In genomic region chr3:37216597-37217097, GRCh38 we compare ENCODE assay signal across 15 cellular contexts.
"Had no signal": no experiment of that assay in that cellular context is flagged by ENCODE, and none has a peak within 500 bp of the region (broad histone marks: within the 10 kb centered on the region; RNA-seq: fewer than 3 reads in every experiment).

No MANE protein-coding gene starts in this region.

- H3K9me3 Mint-ChIP-seq: neural progenitor cell, WTC11 had no signal

- DNase-seq: activated CD8-positive, alpha-beta memory T cell treated with anti-CD3 and anti-CD28 coated beads, Interleukin-2, amount 50 U/mL, for 4 hours; effector CD8-positive, alpha-beta T cell; gastrocnemius medialis; heart right ventricle; kidney; left ventricle myocardium superior; mesendoderm; ovary; SK-N-SH; stimulated activated CD4-positive, alpha-beta T cell treated with anti-CD3 and anti-CD28 coated beads, Interleukin-4, amount 100 ng/mL, for 1 hour; stimulated activated CD8-positive, alpha-beta memory T cell treated with anti-CD3 and anti-CD28 coated beads, Interleukin-4, amount 100 ng/mL, for 48 hours had no signal

- H3K4me3 ChIP-seq: cardiac muscle cell, coronary artery, gastrocnemius medialis, heart right ventricle, neural progenitor cell, ovary had no signal

- H3K27ac Mint-ChIP-seq: neural progenitor cell, WTC11 had no signal

- H3K36me3 Mint-ChIP-seq: neural progenitor cell, WTC11 had no signal

- H3K4me3 Mint-ChIP-seq: neural progenitor cell, WTC11 had no signal

- ATAC-seq: gastrocnemius medialis, left ventricle myocardium superior, WTC11 had no signal

- H3K4me1 Mint-ChIP-seq: neural progenitor cell, WTC11 had no signal
